26 cellular contexts compared by ENCODE assay signal in genomic region chr10:11901036-11901301, GRCh38.
"Had no signal": no experiment of that assay in that cellular context is flagged by ENCODE, and none has a peak within 500 bp of the region (broad histone marks: within the 10 kb centered on the region; RNA-seq: fewer than 3 reads in every experiment).

No MANE protein-coding gene starts in this region.

- H3K27me3 ChIP-seq: colonic mucosa, gastrocnemius medialis, transverse colon, vagina had no signal

- H3K9me3 Mint-ChIP-seq: central memory CD8-positive, alpha-beta T cell; dendritic cell treated with granulocyte-macrophage colony-stimulating factor and Interleukin-4, amounts not matched to agents 40 ng/mL and 50 ng/mL, for 4 days; endodermal cell; natural killer cell; stimulated activated naive CD8-positive, alpha-beta T cell treated with anti-CD3 and anti-CD28 coated beads, Interleukin-15, amount 100 ng/mL, for 72 hours had no signal

- FAIRE-seq: islet of Langerhans had no signal

- ATAC-seq: gastrocnemius medialis; left cardiac atrium; left ventricle myocardium superior; natural killer cell; psoas muscle; right cardiac atrium; stimulated activated naive CD8-positive, alpha-beta T cell treated with anti-CD3 and anti-CD28 coated beads, Interleukin-15, amount 100 ng/mL, for 72 hours had no signal

- H3K27ac Mint-ChIP-seq: dendritic cell treated with granulocyte-macrophage colony-stimulating factor and Interleukin-4, amounts not matched to agents 40 ng/mL and 50 ng/mL, for 4 days; endodermal cell; natural killer cell had no signal

- DNase-seq: colonic mucosa; effector CD8-positive, alpha-beta T cell; endodermal cell; foreskin fibroblast; gastrocnemius medialis; head of caudate nucleus; left cardiac atrium; left ventricle myocardium superior; natural killer cell; psoas muscle; right cardiac atrium; stimulated activated CD4-positive, alpha-beta T cell treated with anti-CD3 and anti-CD28 coated beads, Interleukin-12 subunit alpha, Interleukin-12 subunit beta, amount 100 ng/mL, for 4 hours; stimulated activated CD4-positive, alpha-beta T cell treated with anti-CD3 and anti-CD28 coated beads, Interleukin-1b, Interleukin-23, amount 100 ng/mL, for 48 hours; stimulated activated CD4-positive, alpha-beta T cell treated with anti-CD3 and anti-CD28 coated beads, Interleukin-4, amount 100 ng/mL, for 1 hour; stimulated activated CD8-positive, alpha-beta memory T cell treated with anti-CD3 and anti-CD28 coated beads, Interleukin-4, amount 100 ng/mL, for 48 hours; stimulated activated naive CD4-positive, alpha-beta T cell; stimulated activated naive CD8-positive, alpha-beta T cell treated with anti-CD3 and anti-CD28 coated beads, Interleukin-15, amount 100 ng/mL, for 72 hours; transverse colon had no signal

- H3K36me3 Mint-ChIP-seq: natural killer cell had no signal

- H3K4me3 ChIP-seq: colonic mucosa, gastrocnemius medialis, psoas muscle, smooth muscle cell, suprapubic skin, transverse colon, vagina had no signal

- H3K27ac ChIP-seq: colonic mucosa, epithelial cell of prostate, gastrocnemius medialis, neutrophil, psoas muscle, suprapubic skin, transverse colon, vagina had no signal

- H3K4me1 ChIP-seq: colonic mucosa, gastrocnemius medialis, psoas muscle, suprapubic skin, transverse colon, vagina had no signal

- H3K9me3 ChIP-seq: colonic mucosa, gastrocnemius medialis, neutrophil, psoas muscle, suprapubic skin, transverse colon, vagina had no signal

- H3K4me1 Mint-ChIP-seq: central memory CD8-positive, alpha-beta T cell; natural killer cell had no signal

- H3K36me3 ChIP-seq: colonic mucosa, gastrocnemius medialis, neutrophil, suprapubic skin, transverse colon, vagina had no signal

- H3K4me3 Mint-ChIP-seq: central memory CD8-positive, alpha-beta T cell; dendritic cell treated with granulocyte-macrophage colony-stimulating factor and Interleukin-4, amounts not matched to agents 40 ng/mL and 50 ng/mL, for 4 days; endodermal cell; natural killer cell; stimulated activated naive CD8-positive, alpha-beta T cell treated with anti-CD3 and anti-CD28 coated beads, Interleukin-15, amount 100 ng/mL, for 72 hours had no signal

- H3K27me3 Mint-ChIP-seq: dendritic cell treated with granulocyte-macrophage colony-stimulating factor and Interleukin-4, amounts not matched to agents 40 ng/mL and 50 ng/mL, for 4 days had no signal
